In genomic region chr17:9768381-9768934, GRCh38 we compare ENCODE assay signal across 8 cellular contexts. TPM values are rescaled to one million over a fixed set of nuclear protein-coding genes. Genes with fewer than 3 reads are reported as not detected.
A peak's percentile ranks its signal among the peaks of the same experiment; 100 is the strongest.
DNase-seq lines count a peak whose midpoint lies in the region; ATAC-seq and TF ChIP-seq lines count a peak whose summit lies in the region.

No MANE protein-coding gene starts in this region.

- TF ChIP-seq CTCF in cardiac muscle cell (IDR thresholded peaks at IDR 0.05; ENCODE audit: low read depth, low read length): peak; percentile 40
- TF ChIP-seq CTCF in choroid plexus epithelial cell (conservative IDR thresholded peaks at IDR 0.05; ENCODE audit: low read depth, low read length): peak; percentile 45
- peak; percentile 60 to 66 (median 65) for TF ChIP-seq CTCF in nephron (IDR thresholded peaks at IDR 0.05; ENCODE audit: unreplicated experiment in 3 of 3)

- no peaks in the 10 kb centered on the region for H3K4me1 ChIP-seq in cardiac muscle cell (ENCODE audit: low read depth)

- no peaks in the 10 kb centered on the region for H3K9me3 Mint-ChIP-seq in nephron

- H3K27me3 Mint-ChIP-seq in nephron (ENCODE audit: low read depth): peaks cover 20% of the 10 kb centered on the region

- DNase-seq in cardiac muscle cell (ENCODE audit: low read depth in 1 of 2, low spot score in 1 of 2) (peak; percentile 46 to 55), cardiac septum (ENCODE audit: low spot score) (no peak), NCI-H526 treated with DMSO at 0.1 percent for 48 hours (lab: John Stamatoyannopoulos, UW) (peak; percentile 21), choroid plexus epithelial cell (ENCODE audit: low read depth) (peak; percentile 56), Ammon's horn (ENCODE audit: low spot score) (no peak), COLO668 (lab: John Stamatoyannopoulos, UW; ENCODE audit: unreplicated experiment) (no peak)

- H3K4me3 Mint-ChIP-seq in nephron: no peak overlapping the region

- H3K4me1 Mint-ChIP-seq in nephron: peaks cover 5% of the 10 kb centered on the region

- H3K36me3 ChIP-seq in cardiac muscle cell: no peaks in the 10 kb centered on the region

- H3K9me3 ChIP-seq in cardiac muscle cell (ENCODE audit: low read depth): no peaks in the 10 kb centered on the region

- no peak for ATAC-seq in HG03025 (IDR thresholded peaks at IDR 0.05; ENCODE audit: low FRiP score, unreplicated experiment)

- H3K4me3 ChIP-seq in cardiac muscle cell (no peak overlapping the region), choroid plexus epithelial cell (ENCODE audit: low read depth, low read length) (no peak overlapping the region)

- intact Hi-C loops in cardiac septum (cut with DNase I): loop anchor here (2.0 to 10.0 kb wide), 2 partner anchors 40 to 194 kb away; partner anchors contain the start of genes CFAP52 and STX8

- no peaks in the 10 kb centered on the region for H3K36me3 Mint-ChIP-seq in nephron (ENCODE audit: low read depth)

- no peak overlapping the region for H3K27ac Mint-ChIP-seq in nephron

- H3K27ac ChIP-seq in cardiac muscle cell: no peak overlapping the region

- peaks cover 8% of the 10 kb centered on the region for H3K27me3 ChIP-seq in cardiac muscle cell

RNA-seq across cellular contexts. Expression of gene DHRS7C, which starts 22.9 kb away (rescaled TPM):
- total RNA-seq in cardiac muscle cell (0.63 and 1.2 TPM in 2 replicates), cardiac septum (0.89 TPM)
- polyA plus RNA-seq in cardiac muscle cell: 1.1 TPM in 1 of 2 replicates, not detected in the other

RNA-seq across cellular contexts. Expression of gene GSG1L2, which starts 53.4 kb away (rescaled TPM):
- not detected in 2 replicates for total RNA-seq in cardiac muscle cell
- not detected in 2 replicates for polyA plus RNA-seq in cardiac muscle cell
- total RNA-seq in cardiac septum: not detected

RNA-seq across cellular contexts. Expression of gene GLP2R, which starts 57.3 kb away (rescaled TPM):
- total RNA-seq in cardiac muscle cell: not detected in 2 replicates
- 0.06 TPM in 1 of 2 replicates, not detected in the other for polyA plus RNA-seq in cardiac muscle cell
- total RNA-seq in cardiac septum: 0.05 TPM

Comparison
In these comparisons a context has a peak if more than half of its experiments do, and no peak if none do; other contexts are left out.
1. DNase-seq: peak in cardiac muscle cell (2 of 2), NCI-H526 treated with DMSO at 0.1 percent for 48 hours (single experiment) and choroid plexus epithelial cell (single experiment); none in cardiac septum (single experiment), Ammon's horn (single experiment) and COLO668 (single experiment).
2. Peak in every context shown above with its lines, with median percentiles within 50 percentile points of each other: CTCF ChIP-seq.